In genomic region chr1:234240680-234241079, GRCh38 we compare ENCODE assay signal across 31 cellular contexts.
"Had no signal": no experiment of that assay in that cellular context is flagged by ENCODE, and none has a peak within 500 bp of the region (broad histone marks: within the 10 kb centered on the region; RNA-seq: fewer than 3 reads in every experiment).

No MANE protein-coding gene starts in this region.

- H3K36me3 ChIP-seq: brain microvascular endothelial cell, esophagus squamous epithelium, gastrocnemius medialis, pancreas, prostate gland, sigmoid colon, thoracic aorta had no signal

- H2AFZ ChIP-seq: hepatocyte had no signal

- DNase-seq: activated CD4-positive, alpha-beta T cell treated with anti-CD3 and anti-CD28 coated beads for 48 hours; activated CD4-positive, alpha-beta T cell treated with anti-CD3 and anti-CD28 coated beads, Interleukin-2, amount 50 U/mL, for 48 hours; activated CD8-positive, alpha-beta memory T cell treated with anti-CD3 and anti-CD28 coated beads, Interleukin-2, amount 50 U/mL, for 48 hours; activated gamma-delta T cell; activated naive CD4-positive, alpha-beta T cell treated with anti-CD3 and anti-CD28 coated beads, Interleukin-2, amount 10 ng/mL, durations not matched to agents 7 days and 5 days; activated naive CD8-positive, alpha-beta T cell treated with anti-CD3 and anti-CD28 coated beads, Interleukin-2, amount 10 ng/mL, durations not matched to agents 7 days and 5 days; activated T-cell treated with anti-CD3 and anti-CD28 coated beads, Interleukin-2, amount 50 U/mL, for 24 hours; brain microvascular endothelial cell; central memory CD4-positive, alpha-beta T cell; endodermal cell; esophagus squamous epithelium; gastrocnemius medialis; kidney; left colon; naive B cell; nephron progenitor cell; pancreas; retina; sigmoid colon; small intestine; stimulated activated CD4-positive, alpha-beta T cell treated with anti-CD3 and anti-CD28 coated beads, Interleukin-4, amount 100 ng/mL, for 24 hours; trophoblast cell had no signal

- H3K4me3 Mint-ChIP-seq: activated naive CD4-positive, alpha-beta T cell treated with anti-CD3 and anti-CD28 coated beads, Interleukin-2, amount 10 ng/mL, durations not matched to agents 7 days and 5 days; activated naive CD8-positive, alpha-beta T cell treated with anti-CD3 and anti-CD28 coated beads, Interleukin-2, amount 10 ng/mL, durations not matched to agents 7 days and 5 days; activated T-cell treated with anti-CD3 and anti-CD28 coated beads, Interleukin-2, amount 50 U/mL, for 24 hours; dendritic cell treated with granulocyte-macrophage colony-stimulating factor and Interleukin-4, amounts not matched to agents 40 ng/mL and 50 ng/mL, for 4 days; endodermal cell; mesothelial cell of epicardium; naive B cell; nephron progenitor cell; stimulated activated effector memory CD8-positive, alpha-beta T cell treated with anti-CD3 and anti-CD28 coated beads, Interleukin-12 subunit alpha, Interleukin-12 subunit beta, amount 100 ng/mL, for 72 hours; stimulated activated naive CD8-positive, alpha-beta T cell treated with anti-CD3 and anti-CD28 coated beads, Interleukin-15, Interleukin-2, amounts not matched to agents 100 ng/mL and 50 ng/mL, for 24 hours had no signal

- H3K4me2 ChIP-seq: hepatocyte had no signal

- H3K36me3 Mint-ChIP-seq: mesothelial cell of epicardium; naive B cell; stimulated activated effector memory CD8-positive, alpha-beta T cell treated with anti-CD3 and anti-CD28 coated beads, Interleukin-12 subunit alpha, Interleukin-12 subunit beta, amount 100 ng/mL, for 72 hours had no signal

- H3K4me3 ChIP-seq: esophagus squamous epithelium, gastrocnemius medialis, hepatocyte, pancreas, prostate gland, sigmoid colon, thoracic aorta had no signal

- H3K27me3 Mint-ChIP-seq: activated naive CD8-positive, alpha-beta T cell treated with anti-CD3 and anti-CD28 coated beads, Interleukin-2, amount 10 ng/mL, durations not matched to agents 7 days and 5 days; stimulated activated naive CD8-positive, alpha-beta T cell treated with anti-CD3 and anti-CD28 coated beads, Interleukin-15, Interleukin-2, amounts not matched to agents 100 ng/mL and 50 ng/mL, for 24 hours had no signal

- H3K9me3 ChIP-seq: esophagus squamous epithelium, gastrocnemius medialis, pancreas, prostate gland, sigmoid colon, thoracic aorta had no signal

- H3K27me3 ChIP-seq: brain microvascular endothelial cell, esophagus squamous epithelium, gastrocnemius medialis, hepatocyte, pancreas, sigmoid colon had no signal

- ATAC-seq: activated CD4-positive, CD25-positive, alpha-beta regulatory T cell treated with anti-CD3 and anti-CD28 coated beads, Interleukin-2, amount 50 U/mL, for 24 hours; gastrocnemius medialis; left colon; pancreas; stimulated activated effector memory CD8-positive, alpha-beta T cell treated with anti-CD3 and anti-CD28 coated beads, Interleukin-12 subunit alpha, Interleukin-12 subunit beta, amount 100 ng/mL, for 72 hours had no signal

- H3K9me3 Mint-ChIP-seq: activated naive CD4-positive, alpha-beta T cell treated with anti-CD3 and anti-CD28 coated beads, Interleukin-2, amount 10 ng/mL, durations not matched to agents 7 days and 5 days; activated T-cell treated with anti-CD3 and anti-CD28 coated beads, Interleukin-2, amount 50 U/mL, for 24 hours; dendritic cell treated with granulocyte-macrophage colony-stimulating factor and Interleukin-4, amounts not matched to agents 40 ng/mL and 50 ng/mL, for 4 days; endodermal cell; nephron progenitor cell; stimulated activated effector memory CD8-positive, alpha-beta T cell treated with anti-CD3 and anti-CD28 coated beads, Interleukin-12 subunit alpha, Interleukin-12 subunit beta, amount 100 ng/mL, for 72 hours; stimulated activated naive CD8-positive, alpha-beta T cell treated with anti-CD3 and anti-CD28 coated beads, Interleukin-15, Interleukin-2, amounts not matched to agents 100 ng/mL and 50 ng/mL, for 24 hours had no signal

- H3K4me1 Mint-ChIP-seq: nephron progenitor cell had no signal

- H3K79me2 ChIP-seq: hepatocyte had no signal

- H3K4me1 ChIP-seq: esophagus squamous epithelium, gastrocnemius medialis, pancreas, prostate gland, sigmoid colon had no signal

- H3K27ac Mint-ChIP-seq: activated naive CD4-positive, alpha-beta T cell treated with anti-CD3 and anti-CD28 coated beads, Interleukin-2, amount 10 ng/mL, durations not matched to agents 7 days and 5 days; activated naive CD8-positive, alpha-beta T cell treated with anti-CD3 and anti-CD28 coated beads, Interleukin-2, amount 10 ng/mL, durations not matched to agents 7 days and 5 days; activated T-cell treated with anti-CD3 and anti-CD28 coated beads, Interleukin-2, amount 50 U/mL, for 24 hours; dendritic cell treated with granulocyte-macrophage colony-stimulating factor and Interleukin-4, amounts not matched to agents 40 ng/mL and 50 ng/mL, for 4 days; endodermal cell; mesothelial cell of epicardium; naive B cell; nephron progenitor cell; stimulated activated effector memory CD8-positive, alpha-beta T cell treated with anti-CD3 and anti-CD28 coated beads, Interleukin-12 subunit alpha, Interleukin-12 subunit beta, amount 100 ng/mL, for 72 hours; stimulated activated naive CD8-positive, alpha-beta T cell treated with anti-CD3 and anti-CD28 coated beads, Interleukin-15, Interleukin-2, amounts not matched to agents 100 ng/mL and 50 ng/mL, for 24 hours had no signal

- H3K27ac ChIP-seq: brain microvascular endothelial cell, esophagus squamous epithelium, gastrocnemius medialis, hepatocyte, pancreas, prostate gland, sigmoid colon, thoracic aorta, VCaP had no signal
